8 cellular contexts compared by ENCODE assay signal in the genomic region with DNA sequence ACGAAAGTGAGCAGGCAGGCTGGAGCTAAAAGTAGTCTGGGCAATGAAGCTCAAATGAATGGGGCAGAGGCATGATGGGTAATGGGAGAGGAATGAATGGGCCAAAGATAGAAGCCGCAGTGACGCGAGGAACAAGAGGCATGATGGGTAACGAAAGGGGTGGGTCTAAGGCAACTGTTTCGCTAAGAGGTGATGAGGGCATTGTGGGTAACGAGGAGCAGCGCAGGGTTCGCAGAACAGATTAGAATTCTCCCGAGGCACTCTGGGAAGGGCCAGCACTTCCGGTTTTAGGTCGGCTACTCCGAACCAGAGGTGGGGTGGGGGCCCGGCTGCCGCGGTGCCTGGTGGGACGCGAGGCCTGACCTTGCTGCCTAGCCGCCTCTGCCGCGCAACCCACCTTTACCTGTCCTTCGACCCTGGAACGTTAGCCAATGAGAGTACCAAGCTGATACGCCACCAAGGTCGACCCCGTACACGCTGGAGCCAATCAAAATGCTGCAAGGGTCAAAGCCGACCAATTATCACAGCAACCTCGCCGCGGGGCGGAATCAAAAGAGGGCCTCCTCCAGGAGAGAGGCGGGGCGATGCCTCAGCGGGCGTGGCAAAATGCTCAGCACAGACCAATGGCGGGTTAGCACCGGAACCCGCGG. TPM values are rescaled to one million over a fixed set of nuclear protein-coding genes. Genes with fewer than 3 reads are reported as not detected.
DNase-seq lines count a peak whose midpoint lies in the region; ATAC-seq lines count a peak whose summit lies in the region.

No MANE protein-coding gene starts in this region.

- DNase-seq in AML-193 (lab: John Stamatoyannopoulos, UW), result peak; percentile 100
- peak; percentile 100 for DNase-seq in NCI-H1694 (lab: John Stamatoyannopoulos, UW)
- DNase-seq in SW480 (ENCODE audit: low spot score), result peak; percentile 100
- DNase-seq in cerebellum (ENCODE audit: low spot score), result peak; percentile 98
- peak; percentile 100 for DNase-seq in immature natural killer cell

- H3K27ac ChIP-seq in skin epidermis, result peak overlapping the region in 20 of 21 experiments; percentile 78 to 97 (median 88)

- peaks cover 29 to 33% of the 10 kb centered on the region in 2 donors for H3K4me1 Mint-ChIP-seq in immature natural killer cell

- H3K4me3 ChIP-seq in skin epidermis, result peak overlapping the region; percentile 32 to 90 (median 46)

- H3K9me3 Mint-ChIP-seq in immature natural killer cell, result no peaks in the 10 kb centered on the region

- H3K27me3 Mint-ChIP-seq in immature natural killer cell (ENCODE audit: low read depth in 3 of 3), result peaks cover 5 to 13% (median 7%) of the 10 kb centered on the region in 3 donors

- peak overlapping the region; percentile 85 to 97 (median 93) for H3K27ac Mint-ChIP-seq in immature natural killer cell

- peak; percentile 72 for ATAC-seq in GM18519 (IDR thresholded peaks at IDR 0.05; ENCODE audit: low FRiP score, unreplicated experiment)
- ATAC-seq in HG02973 (IDR thresholded peaks at IDR 0.05; ENCODE audit: unreplicated experiment), result peak; percentile 74

- H3K36me3 Mint-ChIP-seq in immature natural killer cell, result peaks cover 0 to 13% (median 4%) of the 10 kb centered on the region in 3 donors

- H3K4me3 Mint-ChIP-seq in immature natural killer cell, result peak overlapping the region; percentile 84 to 91 (median 89)

RNA-seq across cellular contexts. Expression of a gene that starts 0.6 kb away (rescaled TPM):
- 22.0 TPM for total RNA-seq in cerebellum
- 10 to 100 TPM; 15.5 to 39.7 (median 25.6) TPM for polyA plus RNA-seq in immature natural killer cell

RNA-seq across cellular contexts. Expression of a gene that starts 15.1 kb away (rescaled TPM):
- total RNA-seq in cerebellum, result 52.8 TPM
- polyA plus RNA-seq in immature natural killer cell, result not detected

RNA-seq across cellular contexts. Expression of a gene that starts 23.9 kb away (rescaled TPM):
- total RNA-seq in cerebellum, result 3.7 TPM
- polyA plus RNA-seq in immature natural killer cell, result under 1 TPM in 1 of 3 donors, not detected in 2; 0.47 TPM

RNA-seq across cellular contexts. Expression of a gene that starts 44.4 kb away (rescaled TPM):
- 22.5 TPM for total RNA-seq in cerebellum
- under 1 TPM in 2 of 3 donors, not detected in 1; 0.09 to 0.34 TPM for polyA plus RNA-seq in immature natural killer cell

RNA-seq across cellular contexts. Expression of a gene that starts 51.5 kb away (rescaled TPM):
- not detected for total RNA-seq in cerebellum
- polyA plus RNA-seq in immature natural killer cell, result not detected

Comparison
In these comparisons a context has a peak if more than half of its experiments do, and no peak if none do; other contexts are left out.
1. Peak in every context shown above with its lines: DNase-seq, ATAC-seq, H3K4me3 ChIP-seq and H3K27ac ChIP-seq.